ENCODE assay signal across 1 cellular context in the genomic region with DNA sequence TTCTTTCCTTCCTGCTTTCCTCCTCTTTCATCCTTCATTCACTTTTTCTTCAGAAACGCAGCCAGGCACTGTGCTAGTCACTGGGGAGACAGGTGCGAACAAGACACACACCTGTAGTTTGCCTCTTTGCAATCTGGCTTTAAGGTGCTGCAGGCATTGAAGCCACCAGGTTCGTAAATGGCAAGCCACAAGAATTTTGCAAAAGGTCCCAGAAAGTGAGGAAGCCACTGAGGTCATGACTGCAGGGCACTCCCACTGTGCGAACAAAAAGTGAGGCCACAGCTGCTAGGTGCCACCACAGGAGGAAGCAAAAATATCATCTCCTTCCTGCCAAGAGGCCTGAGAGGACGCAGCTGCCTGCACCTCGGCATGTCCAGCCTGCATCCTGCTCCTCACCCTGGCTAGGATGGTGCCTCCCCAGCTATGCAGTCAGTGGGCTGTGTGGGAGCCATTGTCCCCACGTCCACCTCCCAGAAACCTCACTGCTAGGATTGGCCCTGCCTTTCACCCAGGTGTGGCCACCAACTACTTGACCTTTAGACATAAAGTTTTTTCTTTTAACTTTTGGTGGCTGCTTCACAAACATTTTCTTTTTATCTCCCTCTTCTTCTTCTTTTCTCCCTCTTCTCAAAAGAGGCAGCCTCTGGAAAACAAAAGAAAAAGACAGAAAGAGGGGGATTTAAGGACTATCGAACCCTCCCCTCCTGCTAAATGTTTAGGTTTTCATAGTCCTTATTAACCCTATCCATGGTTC.
TF ChIP-seq lines count a peak whose summit lies in the region.

No MANE protein-coding gene starts in this region.

TF ChIP-seq in HepG2, 621 proteins besides CTCF, POLR2A, EP300 and RAD21 (continued from another document and continues in another):
- TF ChIP-seq, protein P1, sequence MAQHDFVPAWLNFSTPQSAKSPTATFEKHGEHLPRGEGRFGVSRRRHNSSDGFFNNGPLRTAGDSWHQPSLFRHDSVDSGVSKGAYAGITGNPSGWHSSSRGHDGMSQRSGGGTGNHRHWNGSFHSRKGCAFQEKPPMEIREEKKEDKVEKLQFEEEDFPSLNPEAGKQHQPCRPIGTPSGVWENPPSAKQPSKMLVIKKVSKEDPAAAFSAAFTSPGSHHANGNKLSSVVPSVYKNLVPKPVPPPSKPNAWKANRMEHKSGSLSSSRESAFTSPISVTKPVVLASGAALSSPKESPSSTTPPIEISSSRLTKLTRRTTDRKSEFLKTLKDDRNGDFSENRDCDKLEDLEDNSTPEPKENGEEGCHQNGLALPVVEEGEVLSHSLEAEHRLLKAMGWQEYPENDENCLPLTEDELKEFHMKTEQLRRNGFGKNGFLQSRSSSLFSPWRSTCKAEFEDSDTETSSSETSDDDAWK (CRISPR knock-in tag; IDR thresholded peaks at IDR 0.05), result no peak
- TF ChIP-seq, protein P2, sequence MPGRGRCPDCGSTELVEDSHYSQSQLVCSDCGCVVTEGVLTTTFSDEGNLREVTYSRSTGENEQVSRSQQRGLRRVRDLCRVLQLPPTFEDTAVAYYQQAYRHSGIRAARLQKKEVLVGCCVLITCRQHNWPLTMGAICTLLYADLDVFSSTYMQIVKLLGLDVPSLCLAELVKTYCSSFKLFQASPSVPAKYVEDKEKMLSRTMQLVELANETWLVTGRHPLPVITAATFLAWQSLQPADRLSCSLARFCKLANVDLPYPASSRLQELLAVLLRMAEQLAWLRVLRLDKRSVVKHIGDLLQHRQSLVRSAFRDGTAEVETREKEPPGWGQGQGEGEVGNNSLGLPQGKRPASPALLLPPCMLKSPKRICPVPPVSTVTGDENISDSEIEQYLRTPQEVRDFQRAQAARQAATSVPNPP (CRISPR knock-in tag; IDR thresholded peaks at IDR 0.05), result no peak
- TF ChIP-seq HOXD1 (CRISPR knock-in tag; IDR thresholded peaks at IDR 0.05) (no peak), SSRP1 (CRISPR knock-in tag; IDR thresholded peaks at IDR 0.05) (no peak), ZNF451 (CRISPR knock-in tag; IDR thresholded peaks at IDR 0.05) (no peak), ZNF337 (CRISPR knock-in tag; IDR thresholded peaks at IDR 0.05; ENCODE audit: borderline replicate concordance, low read depth) (no peak), ZMYM2 (CRISPR knock-in tag; IDR thresholded peaks at IDR 0.05) (0 out of 2 replicates have a peak, but pooled peaks have one; percentile 31), HDAC1 (CRISPR knock-in tag; IDR thresholded peaks at IDR 0.05) (no peak), ZNF724P (CRISPR knock-in tag; IDR thresholded peaks at IDR 0.05; ENCODE audit: borderline replicate concordance) (no peak), ZNF552 (CRISPR knock-in tag; IDR thresholded peaks at IDR 0.05; ENCODE audit: borderline replicate concordance) (no peak), NCOR1 (IDR thresholded peaks at IDR 0.05; ENCODE audit: borderline replicate concordance, low read length) (no peak), STAG1 (CRISPR knock-in tag; IDR thresholded peaks at IDR 0.05) (no peak), NFKB2 (CRISPR knock-in tag; IDR thresholded peaks at IDR 0.05; ENCODE audit: borderline replicate concordance) (0 out of 2 replicates have a peak, but pooled peaks have one; percentile 23), ATF7-NPFF (CRISPR knock-in tag; IDR thresholded peaks at IDR 0.05; ENCODE audit: low read depth) (no peak), ZNF44 (CRISPR knock-in tag; IDR thresholded peaks at IDR 0.05) (no peak), CC2D1A (CRISPR knock-in tag; IDR thresholded peaks at IDR 0.05) (no peak), ZNF713 (CRISPR knock-in tag; IDR thresholded peaks at IDR 0.05) (no peak), ZNF264 (CRISPR knock-in tag; IDR thresholded peaks at IDR 0.05) (no peak), JUND (CRISPR knock-in tag; IDR thresholded peaks at IDR 0.05) (no peak), NR2C2 (CRISPR knock-in tag; IDR thresholded peaks at IDR 0.05; ENCODE audit: borderline replicate concordance) (no peak), ZNF331 (CRISPR knock-in tag; IDR thresholded peaks at IDR 0.05) (no peak), HIVEP1 (CRISPR knock-in tag; IDR thresholded peaks at IDR 0.05) (no peak), ZNF335 (CRISPR knock-in tag; IDR thresholded peaks at IDR 0.05) (no peak), ATRX (CRISPR knock-in tag; IDR thresholded peaks at IDR 0.05; ENCODE audit: borderline replicate concordance) (no peak), SALL1 (CRISPR knock-in tag; IDR thresholded peaks at IDR 0.05) (peak; percentile 23; the same call in 1 of the 2 replicates), RFXANK (CRISPR knock-in tag; IDR thresholded peaks at IDR 0.05) (no peak), ZNF484 (CRISPR knock-in tag; IDR thresholded peaks at IDR 0.05; ENCODE audit: borderline replicate concordance, low read depth) (no peak), ZBTB3 (CRISPR knock-in tag; IDR thresholded peaks at IDR 0.05; ENCODE audit: borderline replicate concordance, low read depth) (no peak), SOX13 (IDR thresholded peaks at IDR 0.05) (no peak), SOX13 (CRISPR knock-in tag; conservative IDR thresholded peaks at IDR 0.05 in 1 of 2, IDR thresholded peaks at IDR 0.05 in 1 of 2) (0 out of 4 replicates have a peak, but pooled peaks of 1 of the 2 experiments have one; percentile 9), YY1 (IDR thresholded peaks at IDR 0.05; ENCODE audit: insufficient read depth, insufficient replicate concordance, low read depth, low read length) (no peak), JDP2 (CRISPR knock-in tag; IDR thresholded peaks at IDR 0.05; ENCODE audit: borderline replicate concordance) (no peak), ZNF33A (CRISPR knock-in tag; IDR thresholded peaks at IDR 0.05; ENCODE audit: borderline replicate concordance) (no peak), SATB2 (CRISPR knock-in tag; IDR thresholded peaks at IDR 0.05) (no peak), CHCHD3 (CRISPR knock-in tag; IDR thresholded peaks at IDR 0.05) (no peak), ARNT2 (CRISPR knock-in tag; IDR thresholded peaks at IDR 0.05; ENCODE audit: low read depth) (no peak), REL (CRISPR knock-in tag; conservative IDR thresholded peaks at IDR 0.05) (no peak), ZNF446 (CRISPR knock-in tag; IDR thresholded peaks at IDR 0.05) (no peak), YEATS4 (CRISPR knock-in tag; IDR thresholded peaks at IDR 0.05; ENCODE audit: borderline replicate concordance) (no peak), SETDB1 (CRISPR knock-in tag; IDR thresholded peaks at IDR 0.05; ENCODE audit: borderline replicate concordance) (no peak), ZFP1 (CRISPR knock-in tag; IDR thresholded peaks at IDR 0.05) (no peak), TOE1 (CRISPR knock-in tag; IDR thresholded peaks at IDR 0.05) (no peak), CBX1 (IDR thresholded peaks at IDR 0.05; ENCODE audit: low read depth) (no peak), ZNF292 (CRISPR knock-in tag; IDR thresholded peaks at IDR 0.05; ENCODE audit: borderline replicate concordance, low read depth) (peak; percentile 44; the same call in 1 of the 2 replicates), MAFG (CRISPR knock-in tag; IDR thresholded peaks at IDR 0.05) (no peak), ADNP (CRISPR knock-in tag; IDR thresholded peaks at IDR 0.05) (no peak), PHB2 (IDR thresholded peaks at IDR 0.05; ENCODE audit: partially characterized antibody) (no peak), BRCA1 (CRISPR knock-in tag; IDR thresholded peaks at IDR 0.05) (no peak), MEIS1 (CRISPR knock-in tag; IDR thresholded peaks at IDR 0.05; ENCODE audit: borderline replicate concordance) (no peak), MAFK (conservative IDR thresholded peaks at IDR 0.05 in 1 of 2, IDR thresholded peaks at IDR 0.05 in 1 of 2; ENCODE audit: low read length in 2 of 2) (no peak), ASH2L (IDR thresholded peaks at IDR 0.05; ENCODE audit: insufficient read length, low read depth, low read length) (no peak), CEBPG (CRISPR knock-in tag; IDR thresholded peaks at IDR 0.05) (no peak), ZNF569 (CRISPR knock-in tag; IDR thresholded peaks at IDR 0.05; ENCODE audit: borderline replicate concordance) (no peak), ZNF850 (CRISPR knock-in tag; conservative IDR thresholded peaks at IDR 0.05) (no peak), NFYC (CRISPR knock-in tag; IDR thresholded peaks at IDR 0.05) (no peak)
- TF ChIP-seq, protein P3, sequence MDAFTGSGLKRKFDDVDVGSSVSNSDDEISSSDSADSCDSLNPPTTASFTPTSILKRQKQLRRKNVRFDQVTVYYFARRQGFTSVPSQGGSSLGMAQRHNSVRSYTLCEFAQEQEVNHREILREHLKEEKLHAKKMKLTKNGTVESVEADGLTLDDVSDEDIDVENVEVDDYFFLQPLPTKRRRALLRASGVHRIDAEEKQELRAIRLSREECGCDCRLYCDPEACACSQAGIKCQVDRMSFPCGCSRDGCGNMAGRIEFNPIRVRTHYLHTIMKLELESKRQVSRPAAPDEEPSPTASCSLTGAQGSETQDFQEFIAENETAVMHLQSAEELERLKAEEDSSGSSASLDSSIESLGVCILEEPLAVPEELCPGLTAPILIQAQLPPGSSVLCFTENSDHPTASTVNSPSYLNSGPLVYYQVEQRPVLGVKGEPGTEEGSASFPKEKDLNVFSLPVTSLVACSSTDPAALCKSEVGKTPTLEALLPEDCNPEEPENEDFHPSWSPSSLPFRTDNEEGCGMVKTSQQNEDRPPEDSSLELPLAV (CRISPR knock-in tag; conservative IDR thresholded peaks at IDR 0.05; ENCODE audit: low read depth), result no peak
- TF ChIP-seq, protein P4, sequence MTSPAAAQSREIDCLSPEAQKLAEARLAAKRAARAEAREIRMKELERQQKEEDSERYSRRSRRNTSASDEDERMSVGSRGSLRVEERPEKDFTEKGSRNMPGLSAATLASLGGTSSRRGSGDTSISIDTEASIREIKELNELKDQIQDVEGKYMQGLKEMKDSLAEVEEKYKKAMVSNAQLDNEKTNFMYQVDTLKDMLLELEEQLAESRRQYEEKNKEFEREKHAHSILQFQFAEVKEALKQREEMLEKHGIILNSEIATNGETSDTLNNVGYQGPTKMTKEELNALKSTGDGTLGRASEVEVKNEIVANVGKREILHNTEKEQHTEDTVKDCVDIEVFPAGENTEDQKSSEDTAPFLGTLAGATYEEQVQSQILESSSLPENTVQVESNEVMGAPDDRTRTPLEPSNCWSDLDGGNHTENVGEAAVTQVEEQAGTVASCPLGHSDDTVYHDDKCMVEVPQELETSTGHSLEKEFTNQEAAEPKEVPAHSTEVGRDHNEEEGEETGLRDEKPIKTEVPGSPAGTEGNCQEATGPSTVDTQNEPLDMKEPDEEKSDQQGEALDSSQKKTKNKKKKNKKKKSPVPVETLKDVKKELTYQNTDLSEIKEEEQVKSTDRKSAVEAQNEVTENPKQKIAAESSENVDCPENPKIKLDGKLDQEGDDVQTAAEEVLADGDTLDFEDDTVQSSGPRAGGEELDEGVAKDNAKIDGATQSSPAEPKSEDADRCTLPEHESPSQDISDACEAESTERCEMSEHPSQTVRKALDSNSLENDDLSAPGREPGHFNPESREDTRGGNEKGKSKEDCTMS (CRISPR knock-in tag; conservative IDR thresholded peaks at IDR 0.05), result no peak
- TF ChIP-seq, protein P5, sequence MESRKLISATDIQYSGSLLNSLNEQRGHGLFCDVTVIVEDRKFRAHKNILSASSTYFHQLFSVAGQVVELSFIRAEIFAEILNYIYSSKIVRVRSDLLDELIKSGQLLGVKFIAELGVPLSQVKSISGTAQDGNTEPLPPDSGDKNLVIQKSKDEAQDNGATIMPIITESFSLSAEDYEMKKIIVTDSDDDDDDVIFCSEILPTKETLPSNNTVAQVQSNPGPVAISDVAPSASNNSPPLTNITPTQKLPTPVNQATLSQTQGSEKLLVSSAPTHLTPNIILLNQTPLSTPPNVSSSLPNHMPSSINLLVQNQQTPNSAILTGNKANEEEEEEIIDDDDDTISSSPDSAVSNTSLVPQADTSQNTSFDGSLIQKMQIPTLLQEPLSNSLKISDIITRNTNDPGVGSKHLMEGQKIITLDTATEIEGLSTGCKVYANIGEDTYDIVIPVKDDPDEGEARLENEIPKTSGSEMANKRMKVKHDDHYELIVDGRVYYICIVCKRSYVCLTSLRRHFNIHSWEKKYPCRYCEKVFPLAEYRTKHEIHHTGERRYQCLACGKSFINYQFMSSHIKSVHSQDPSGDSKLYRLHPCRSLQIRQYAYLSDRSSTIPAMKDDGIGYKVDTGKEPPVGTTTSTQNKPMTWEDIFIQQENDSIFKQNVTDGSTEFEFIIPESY (CRISPR knock-in tag; IDR thresholded peaks at IDR 0.05), result no peak
- TF ChIP-seq, protein P6, sequence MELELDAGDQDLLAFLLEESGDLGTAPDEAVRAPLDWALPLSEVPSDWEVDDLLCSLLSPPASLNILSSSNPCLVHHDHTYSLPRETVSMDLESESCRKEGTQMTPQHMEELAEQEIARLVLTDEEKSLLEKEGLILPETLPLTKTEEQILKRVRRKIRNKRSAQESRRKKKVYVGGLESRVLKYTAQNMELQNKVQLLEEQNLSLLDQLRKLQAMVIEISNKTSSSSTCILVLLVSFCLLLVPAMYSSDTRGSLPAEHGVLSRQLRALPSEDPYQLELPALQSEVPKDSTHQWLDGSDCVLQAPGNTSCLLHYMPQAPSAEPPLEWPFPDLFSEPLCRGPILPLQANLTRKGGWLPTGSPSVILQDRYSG (CRISPR knock-in tag; IDR thresholded peaks at IDR 0.05), result no peak
- TF ChIP-seq, protein P7, sequence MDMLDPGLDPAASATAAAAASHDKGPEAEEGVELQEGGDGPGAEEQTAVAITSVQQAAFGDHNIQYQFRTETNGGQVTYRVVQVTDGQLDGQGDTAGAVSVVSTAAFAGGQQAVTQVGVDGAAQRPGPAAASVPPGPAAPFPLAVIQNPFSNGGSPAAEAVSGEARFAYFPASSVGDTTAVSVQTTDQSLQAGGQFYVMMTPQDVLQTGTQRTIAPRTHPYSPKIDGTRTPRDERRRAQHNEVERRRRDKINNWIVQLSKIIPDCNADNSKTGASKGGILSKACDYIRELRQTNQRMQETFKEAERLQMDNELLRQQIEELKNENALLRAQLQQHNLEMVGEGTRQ (IDR thresholded peaks at IDR 0.05; ENCODE audit: low read depth, low read length), result no peak
- TF ChIP-seq, protein P7 (CRISPR knock-in tag; IDR thresholded peaks at IDR 0.05; ENCODE audit: borderline replicate concordance), result no peak
- TF ChIP-seq, protein P8, sequence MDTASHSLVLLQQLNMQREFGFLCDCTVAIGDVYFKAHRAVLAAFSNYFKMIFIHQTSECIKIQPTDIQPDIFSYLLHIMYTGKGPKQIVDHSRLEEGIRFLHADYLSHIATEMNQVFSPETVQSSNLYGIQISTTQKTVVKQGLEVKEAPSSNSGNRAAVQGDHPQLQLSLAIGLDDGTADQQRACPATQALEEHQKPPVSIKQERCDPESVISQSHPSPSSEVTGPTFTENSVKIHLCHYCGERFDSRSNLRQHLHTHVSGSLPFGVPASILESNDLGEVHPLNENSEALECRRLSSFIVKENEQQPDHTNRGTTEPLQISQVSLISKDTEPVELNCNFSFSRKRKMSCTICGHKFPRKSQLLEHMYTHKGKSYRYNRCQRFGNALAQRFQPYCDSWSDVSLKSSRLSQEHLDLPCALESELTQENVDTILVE (CRISPR knock-in tag; IDR thresholded peaks at IDR 0.05), result no peak
